Comparison of ENCODE assay signal across 1 cellular context in the genomic region with DNA sequence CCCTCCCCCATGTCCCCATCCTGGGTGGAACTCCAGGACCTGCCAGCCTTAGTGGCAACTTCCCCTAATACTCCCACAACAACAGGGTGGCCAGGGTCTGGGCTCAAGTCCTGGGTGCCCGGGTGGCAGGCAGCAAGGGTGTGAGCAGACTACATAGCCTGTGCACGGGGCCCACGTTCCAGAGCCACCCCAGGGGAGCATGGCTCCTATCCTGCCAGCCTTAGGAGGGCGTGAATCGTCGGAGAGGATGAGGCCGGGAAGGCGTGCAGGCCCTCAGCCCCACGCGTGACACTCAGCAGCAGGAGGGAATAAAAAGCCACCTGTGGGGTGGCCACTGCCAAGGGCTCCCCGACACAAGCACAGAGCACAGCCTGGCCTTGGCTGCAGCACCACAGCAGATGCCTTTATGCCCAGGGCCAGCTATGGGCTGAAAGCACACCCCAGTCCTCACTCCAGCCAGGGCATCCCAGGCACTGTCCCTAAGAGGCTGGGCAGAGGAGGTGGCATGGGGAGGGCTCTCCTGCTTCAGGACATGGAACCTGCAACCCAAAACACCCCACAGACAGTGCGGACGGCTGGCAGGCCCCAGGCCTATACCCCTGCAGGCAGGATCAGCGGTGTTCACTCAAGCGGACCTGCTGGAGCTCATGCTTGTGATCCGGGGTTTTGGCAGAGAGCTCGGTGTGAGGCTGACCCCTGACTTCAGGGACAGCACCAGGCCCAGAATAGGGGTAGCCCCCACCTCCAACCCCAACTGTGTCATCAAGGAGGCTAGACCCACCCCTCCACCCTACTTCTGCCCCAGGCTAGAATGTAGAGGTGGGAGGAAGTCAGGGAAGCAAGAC.
TF ChIP-seq lines count a peak whose summit lies in the region.

No MANE protein-coding gene starts in this region.

TF ChIP-seq in K562, 482 proteins besides CTCF, POLR2A, EP300 and RAD21:
- TF ChIP-seq NFYB (IDR thresholded peaks at IDR 0.05; ENCODE audit: extremely low read depth, insufficient read length), result no peak
- 0 out of 2 replicates have a peak, but pooled peaks have one; percentile 13 for TF ChIP-seq RBFOX2 (IDR thresholded peaks at IDR 0.05; ENCODE audit: low read depth, low read length)
- no peak for TF ChIP-seq ZNF12 (CRISPR knock-in tag; IDR thresholded peaks at IDR 0.05)
- TF ChIP-seq CEBPB (tag; IDR thresholded peaks at IDR 0.05), result no peak
